ENCODE assay signal across 8 cellular contexts in the genomic region with DNA sequence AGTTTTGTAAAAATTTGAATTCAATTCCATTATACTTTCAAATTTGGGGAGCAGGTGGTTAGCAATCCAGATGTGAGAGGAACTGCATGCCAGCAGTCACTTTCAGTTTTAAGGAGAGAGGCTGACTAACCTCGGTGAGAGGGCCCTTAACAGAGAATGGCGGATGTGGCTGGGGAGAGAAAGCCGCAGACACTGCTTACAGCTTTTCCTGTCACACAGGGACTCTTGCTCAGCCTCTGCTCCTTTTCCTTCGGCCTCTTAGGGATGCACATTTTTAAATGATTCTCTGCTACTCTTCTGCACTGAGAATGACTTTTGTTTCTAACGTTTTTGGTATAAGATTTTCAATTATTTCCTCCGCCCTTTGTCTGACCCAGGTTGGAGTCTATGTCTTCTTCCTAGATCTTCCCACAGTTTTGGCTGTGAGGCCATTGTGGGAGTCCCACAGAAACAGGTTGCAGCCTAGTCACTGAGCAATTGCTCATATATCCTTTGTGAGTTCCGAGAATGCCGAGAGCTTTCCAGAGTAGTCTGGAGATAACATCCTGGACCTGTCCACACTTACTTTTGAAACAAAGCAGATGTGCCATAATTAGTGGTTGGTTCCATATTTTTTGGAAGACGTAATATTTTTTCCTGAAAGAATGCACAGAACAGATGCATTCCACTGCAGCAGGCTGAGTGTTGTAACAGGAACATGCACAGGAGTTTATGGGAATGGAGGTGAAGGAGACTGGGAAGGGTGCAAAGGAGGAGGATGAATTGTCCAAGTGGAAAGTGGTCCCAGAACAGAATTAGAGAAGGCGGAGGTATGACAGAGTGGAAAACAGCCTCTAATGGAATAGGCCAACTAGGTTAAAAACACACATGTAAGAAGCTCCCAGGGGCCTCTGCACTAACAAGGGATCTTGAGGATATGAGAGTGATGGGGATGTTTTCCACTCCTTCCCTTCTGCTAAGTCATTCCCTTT.
A peak's percentile ranks its signal among the peaks of the same experiment; 100 is the strongest.
DNase-seq lines count a peak whose midpoint lies in the region; ATAC-seq and TF ChIP-seq lines count a peak whose summit lies in the region.

No MANE protein-coding gene starts in this region.

- DNase-seq in T follicular helper cell (ENCODE audit: low read depth) (peak; percentile 42), amniotic stem cell (lab: John Stamatoyannopoulos, UW) (peak; percentile 60), osteoblast (ENCODE audit: insufficient read length, low spot score, missing footprints) (peak; percentile 77), uterus (peak; percentile 63 to 75), kidney tubule cell (ENCODE audit: low spot score) (no peak), RWPE1 (ENCODE audit: low spot score) (no peak)

- H3K4me3 ChIP-seq in osteoblast (ENCODE audit: insufficient read depth, low read length) (peak overlapping the region; percentile 3), uterus (no peak overlapping the region)

- CTCF ChIA-PET in RWPE1 (lab: Yijun Ruan, JAX), result no interaction called here

- no peaks in the 10 kb centered on the region for H3K9me3 ChIP-seq in osteoblast (ENCODE audit: low read depth, low read length)
- H3K9me3 ChIP-seq in uterus, result no peaks in the 10 kb centered on the region

- POLR2A ChIA-PET in RWPE1 (lab: Yijun Ruan, JAX; ENCODE audit: low non-redundant PET), result no interaction called here

- H3K4me1 ChIP-seq in osteoblast (ENCODE audit: insufficient read depth, low read length), result peaks cover 49% of the 10 kb centered on the region
- peaks cover 0 to 7% of the 10 kb centered on the region in 2 donors for H3K4me1 ChIP-seq in uterus

- H4K20me1 ChIP-seq in osteoblast (ENCODE audit: insufficient read depth, low read length), result no peaks in the 10 kb centered on the region

- peak overlapping the region; percentile 63 for H3K4me2 ChIP-seq in osteoblast (ENCODE audit: insufficient read depth, low read length)

- TF ChIP-seq CTCF in osteoblast (IDR thresholded peaks at IDR 0.05; ENCODE audit: extremely low read depth, low read depth, low read length), result no peak
- no peak for TF ChIP-seq CTCF in uterus (IDR thresholded peaks at IDR 0.05)
- no peak for TF ChIP-seq CTCF in RWPE1 (conservative IDR thresholded peaks at IDR 0.05; ENCODE audit: low read depth)

- H3K27ac ChIP-seq in osteoblast (ENCODE audit: low read depth, low read length), result peak overlapping the region; percentile 77
- peak overlapping the region; percentile 73 to 79 for H3K27ac ChIP-seq in uterus
- H3K27ac ChIP-seq in RWPE1, result no peak overlapping the region

- H2AFZ ChIP-seq in osteoblast (ENCODE audit: low read length), result peak overlapping the region; percentile 38

- TF ChIP-seq POLR2A in uterus (IDR thresholded peaks at IDR 0.05), result no peak

- H3K27me3 ChIP-seq in osteoblast (ENCODE audit: insufficient read depth, low read length) (no peaks in the 10 kb centered on the region), uterus (no peaks in the 10 kb centered on the region)

- intact Hi-C loops in uterus (cut with DNase I; ENCODE audit: low total_unique reads), result no loop called here

- H3K79me2 ChIP-seq in osteoblast (ENCODE audit: insufficient read depth, low read length), result no peaks in the 10 kb centered on the region

- H3K36me3 ChIP-seq in osteoblast (ENCODE audit: insufficient read depth, low read length), result no peaks in the 10 kb centered on the region
- no peaks in the 10 kb centered on the region for H3K36me3 ChIP-seq in uterus

- ATAC-seq in GM18520 (IDR thresholded peaks at IDR 0.05; ENCODE audit: unreplicated experiment) (peak; percentile 72), HG02870 (IDR thresholded peaks at IDR 0.05; ENCODE audit: unreplicated experiment) (peak; percentile 98)

Comparison
In these comparisons a context has a peak if more than half of its experiments do, and no peak if none do; other contexts are left out.
1. DNase-seq: peak in T follicular helper cell (single experiment), amniotic stem cell (single experiment), osteoblast (single experiment) and uterus (2 of 2); none in kidney tubule cell (single experiment) and RWPE1 (single experiment).